ENCODE assay signal across 10 cellular contexts in genomic region chr17:40561871-40562611, GRCh38. TPM values are rescaled to one million over a fixed set of nuclear protein-coding genes. Genes with fewer than 3 reads are reported as not detected.
DNase-seq lines count a peak whose midpoint lies in the region; ATAC-seq, FAIRE-seq and TF ChIP-seq lines count a peak whose summit lies in the region.
"Had no signal": no experiment of that assay in that cellular context is flagged by ENCODE, and none has a peak within 500 bp of the region (broad histone marks: within the 10 kb centered on the region; RNA-seq: fewer than 3 reads in every experiment).

No MANE protein-coding gene starts in this region.

- peak; percentile 23 for TF ChIP-seq CTCF in astrocyte of the spinal cord (IDR thresholded peaks at IDR 0.05; ENCODE audit: low read depth, low read length)

- no peak overlapping the region for H3K4me3 ChIP-seq in astrocyte of the spinal cord (ENCODE audit: low read depth, low read length)
- H3K4me3 ChIP-seq: thoracic aorta had no signal

- DNase-seq in GM19239 (ENCODE audit: insufficient read length, low spot score) (no peak), NAMALWA (ENCODE audit: low spot score) (peak; percentile 58), astrocyte of the spinal cord (ENCODE audit: low read depth, low spot score) (no peak), NCI-H1417 (lab: John Stamatoyannopoulos, UW) (no peak), ureter (ENCODE audit: low spot score) (no peak), NCI-H446 (lab: John Stamatoyannopoulos, UW) (no peak)
- peak; percentile 74 for DNase-seq in stimulated activated CD8-positive, alpha-beta memory T cell treated with anti-CD3 and anti-CD28 coated beads, Interleukin-4, amount 100 ng/mL, for 48 hours

- in situ Hi-C loops in astrocyte of the spinal cord (cut with HindIII; ENCODE audit: low sequenced_read_pairs), result no loop called here

- FAIRE-seq in GM19239 (lab: Jason Lieb, UNC), result peak; percentile 84
- FAIRE-seq: islet of Langerhans had no signal

- no peak for ATAC-seq in HG02870 (IDR thresholded peaks at IDR 0.05; ENCODE audit: unreplicated experiment)

RNA-seq across cellular contexts. Expression of gene CCR7, which starts 3.2 kb away (rescaled TPM):
- total RNA-seq in ureter, result 0.57 TPM
- total RNA-seq: thoracic aorta had no signal

Comparison
In these comparisons a context has a peak if more than half of its experiments do, and no peak if none do; other contexts are left out.
1. DNase-seq: peak in NAMALWA (single experiment) and stimulated activated CD8-positive, alpha-beta memory T cell treated with anti-CD3 and anti-CD28 coated beads, Interleukin-4, amount 100 ng/mL, for 48 hours (single experiment); none in GM19239 (single experiment), astrocyte of the spinal cord (single experiment), NCI-H1417 (0 of 3), ureter (single experiment) and NCI-H446 (0 of 2).